17 cellular contexts compared by ENCODE assay signal in genomic region chr1:200892546-200892945, GRCh38. TPM values are rescaled to one million over a fixed set of nuclear protein-coding genes. Genes with fewer than 3 reads are reported as not detected.
DNase-seq lines count a peak whose midpoint lies in the region; ATAC-seq and TF ChIP-seq lines count a peak whose summit lies in the region.
"Had no signal": no experiment of that assay in that cellular context is flagged by ENCODE, and none has a peak within 500 bp of the region (broad histone marks: within the 10 kb centered on the region; RNA-seq: fewer than 3 reads in every experiment).

No MANE protein-coding gene starts in this region.

- peaks cover 0 to 10% (median 6%) of the 10 kb centered on the region in 4 donors for H3K4me1 ChIP-seq in Peyer's patch
- peaks cover 58% of the 10 kb centered on the region for H3K4me1 ChIP-seq in iPS-15b (ENCODE audit: control insufficient read depth, insufficient read depth, low read length)
- peaks cover 55 to 64% of the 10 kb centered on the region in 2 experiments for H3K4me1 ChIP-seq in trophoblast cell (ENCODE audit: control insufficient read depth in 1 of 2, insufficient read depth in 2 of 2, low read length in 2 of 2)

- DNase-seq in Peyer's patch (peak in 1 of 3 donors; percentile 41), trophoblast cell (no peak), NCI-H1436 treated with DMSO at 0.1 percent for 48 hours (lab: John Stamatoyannopoulos, UW) (no peak), NCI-H526 (lab: John Stamatoyannopoulos, UW) (no peak)
- DNase-seq: activated CD4-positive, alpha-beta T cell treated with anti-CD3 and anti-CD28 coated beads for 36 hours; activated T-cell treated with anti-CD3 and anti-CD28 coated beads, Interleukin-2, amount 50 U/mL, for 72 hours; stimulated activated CD4-positive, alpha-beta T cell treated with anti-CD3 and anti-CD28 coated beads, Interleukin-4, amount 100 ng/mL, for 1 hour had no signal

- no peak overlapping the region for H2AK5ac ChIP-seq in trophoblast cell (ENCODE audit: low read length)

- H4K8ac ChIP-seq in trophoblast cell (ENCODE audit: low read depth, low read length) = peak overlapping the region; percentile 44

- peak overlapping the region; percentile 70 for H4K91ac ChIP-seq in trophoblast cell (ENCODE audit: low read depth, low read length)

- peak overlapping the region; percentile 51 for H2BK5ac ChIP-seq in trophoblast cell (ENCODE audit: low read depth, low read length, poor library complexity)

- TF ChIP-seq POLR2A in Peyer's patch (IDR thresholded peaks at IDR 0.05) = no peak

- no CpG with 5 or more reads among the region's 4 CpGs for WGBS in trophoblast cell (ENCODE audit: extremely low coverage, insufficient coverage, insufficient read length)

- no peak overlapping the region for H3K23ac ChIP-seq in trophoblast cell (ENCODE audit: low read length)

- H3K27ac ChIP-seq in Peyer's patch (peak overlapping the region in 3 of 4 donors; percentile 76 to 98 (median 97)), trophoblast cell (ENCODE audit: low read depth, low read length) (peak overlapping the region; percentile 99)

- H3K27me3 ChIP-seq in Peyer's patch (no peaks in the 10 kb centered on the region), iPS-15b (ENCODE audit: control insufficient read depth, insufficient read depth, low read length) (peaks cover 3% of the 10 kb centered on the region), trophoblast cell (ENCODE audit: insufficient read depth, low read length) (no peaks in the 10 kb centered on the region)

- H3K18ac ChIP-seq in trophoblast cell (ENCODE audit: low read length) = no peak overlapping the region

- peak overlapping the region; percentile 58 for H3K4ac ChIP-seq in trophoblast cell (ENCODE audit: low read depth, low read length)

- peak overlapping the region; percentile 93 for H3K4me3 ChIP-seq in GM12875 (ENCODE audit: low read depth, low read length)
- H3K4me3 ChIP-seq in Peyer's patch = peak overlapping the region in 2 of 4 donors; percentile 68 to 76
- H3K4me3 ChIP-seq in iPS-15b (ENCODE audit: low read depth, low read length) = peak overlapping the region; percentile 81
- peak overlapping the region; percentile 49 for H3K4me3 ChIP-seq in trophoblast cell (ENCODE audit: low read depth, low read length)

- no peak overlapping the region for H4K12ac ChIP-seq in trophoblast cell (ENCODE audit: low read depth, low read length)

- H2AFZ ChIP-seq in trophoblast cell (ENCODE audit: insufficient read depth, low read length, poor library complexity) = no peak overlapping the region

- peak overlapping the region; percentile 26 for H2BK12ac ChIP-seq in trophoblast cell (ENCODE audit: low read length)

- H3K79me2 ChIP-seq in trophoblast cell (ENCODE audit: control insufficient read depth, insufficient read depth, low read length, poor library complexity) = peaks cover 32% of the 10 kb centered on the region

- H3K9me3 ChIP-seq in Peyer's patch (no peaks in the 10 kb centered on the region), iPS-15b (ENCODE audit: control insufficient read depth, insufficient read depth, low read length) (no peaks in the 10 kb centered on the region), trophoblast cell (ENCODE audit: insufficient read depth, low read depth, low read length) (no peaks in the 10 kb centered on the region)

- H3K4me2 ChIP-seq in trophoblast cell (ENCODE audit: low read length) = peak overlapping the region; percentile 52

- peaks cover 44% of the 10 kb centered on the region for H3K79me1 ChIP-seq in trophoblast cell (ENCODE audit: low read length)

- TF ChIP-seq CTCF in GM12875 (IDR thresholded peaks at IDR 0.05; ENCODE audit: borderline replicate concordance, insufficient read depth, low read depth, low read length) (no peak), Peyer's patch (IDR thresholded peaks at IDR 0.05) (no peak)

- peak overlapping the region; percentile 61 for H2BK120ac ChIP-seq in trophoblast cell (ENCODE audit: insufficient read depth, low read length, poor library complexity)

- no peak overlapping the region for H3K14ac ChIP-seq in trophoblast cell (ENCODE audit: low read length)

- H3K36me3 ChIP-seq in Peyer's patch = peaks cover 0 to 3% (median 0%) of the 10 kb centered on the region in 3 donors
- H3K36me3 ChIP-seq in iPS-15b (ENCODE audit: control insufficient read depth, insufficient read depth, low read length) = no peaks in the 10 kb centered on the region
- peaks cover 0 to 7% of the 10 kb centered on the region in 2 experiments for H3K36me3 ChIP-seq in trophoblast cell (ENCODE audit: control insufficient read depth in 1 of 2, insufficient read depth in 2 of 2, low read length in 2 of 2)

- H3K9ac ChIP-seq in iPS-15b (ENCODE audit: low read depth, low read length) (peak overlapping the region; percentile 99), trophoblast cell (ENCODE audit: low read length) (peak overlapping the region; percentile 16)

- ATAC-seq in GM19452 (IDR thresholded peaks at IDR 0.05; ENCODE audit: unreplicated experiment) (no peak), GM18517 (IDR thresholded peaks at IDR 0.05; ENCODE audit: unreplicated experiment) (no peak)
- ATAC-seq: activated CD4-positive, alpha-beta T cell treated with anti-CD3 and anti-CD28 coated beads for 36 hours; activated T-cell treated with anti-CD3 and anti-CD28 coated beads, Interleukin-2, amount 50 U/mL, for 72 hours; stimulated activated memory B cell treated with anti-CD40 and anti-IgM and Interleukin-4, amounts not matched to agents 10 μg/mL and 1 μg/mL and 100 μg/mL, for 72 hours had no signal

RNA-seq across cellular contexts. Expression of gene INAVA, which starts 2.2 kb away (rescaled TPM):
- 100 to 1,000 TPM in 3 of 4 donors, 10 to 100 TPM in 1; 33.8 to 492 (median 332) TPM for total RNA-seq in Peyer's patch
- polyA plus RNA-seq in trophoblast cell (2013) = 28.5 and 30.7 TPM in 2 replicates
- total RNA-seq: activated CD4-positive, alpha-beta T cell treated with anti-CD3 and anti-CD28 coated beads for 36 hours; activated T-cell treated with anti-CD3 and anti-CD28 coated beads, Interleukin-2, amount 50 U/mL, for 72 hours; OCI-LY7; pulmonary artery endothelial cell; T-helper 1 cell treated with Interleukin-12 subunit alpha and Interleukin-12 subunit beta and Interleukin-4 antibody, amounts not matched to agents 30 ng/mL and 1 ng/mL, for 36 hours had no signal

RNA-seq across cellular contexts. Expression of gene GPR25, which starts 19.8 kb away (rescaled TPM):
- total RNA-seq in Peyer's patch = not detected
- 0.08 and 0.10 TPM in 2 replicates for polyA plus RNA-seq in trophoblast cell (2013)
- total RNA-seq: activated CD4-positive, alpha-beta T cell treated with anti-CD3 and anti-CD28 coated beads for 36 hours; activated T-cell treated with anti-CD3 and anti-CD28 coated beads, Interleukin-2, amount 50 U/mL, for 72 hours; Daoy; OCI-LY7; pulmonary artery endothelial cell; T-helper 1 cell treated with Interleukin-12 subunit alpha and Interleukin-12 subunit beta and Interleukin-4 antibody, amounts not matched to agents 30 ng/mL and 1 ng/mL, for 36 hours had no signal
- polyA plus RNA-seq: BJ had no signal
